ENCODE assay signal across 1 cellular context in genomic region chr19:57320180-57321084, GRCh38.
TF ChIP-seq lines count a peak whose summit lies in the region.

ZNF543 (plus strand) TSS chr19:57320472; CDS start chr19:57320854, 382 bp downstream.

TF ChIP-seq in K562, 482 proteins besides CTCF, POLR2A, EP300 and RAD21 (continued from another document and continues in another):
- TF ChIP-seq ZBTB40 (IDR thresholded peaks at IDR 0.05) (peak; percentile 92), ZBTB40 (CRISPR knock-in tag; IDR thresholded peaks at IDR 0.05) (no peak), ZNF445 (CRISPR knock-in tag; IDR thresholded peaks at IDR 0.05; ENCODE audit: low read depth) (no peak), CUX1 (CRISPR knock-in tag; IDR thresholded peaks at IDR 0.05) (no peak), XRCC4 (IDR thresholded peaks at IDR 0.05; ENCODE audit: extremely low read depth, insufficient read depth, insufficient read length) (no peak), AFF4 (CRISPR knock-in tag; IDR thresholded peaks at IDR 0.05) (no peak), FOXP4 (CRISPR knock-in tag; IDR thresholded peaks at IDR 0.05; ENCODE audit: borderline replicate concordance) (no peak), ZNF224 (CRISPR knock-in tag; IDR thresholded peaks at IDR 0.05) (no peak), FOXJ2 (tag; IDR thresholded peaks at IDR 0.05) (no peak), CSDE1 (IDR thresholded peaks at IDR 0.05) (peak in 1 of 2 experiments; percentile 34; a peak in 1 of 4 replicates), ZNF644 (tag; IDR thresholded peaks at IDR 0.05; ENCODE audit: low read depth) (no peak), MGA (IDR thresholded peaks at IDR 0.05) (peak; percentile 57), FIP1L1 (IDR thresholded peaks at IDR 0.05; ENCODE audit: low read depth, low read length, poor library complexity, severe bottlenecking) (peak; percentile 50), ZNF134 (CRISPR knock-in tag; conservative IDR thresholded peaks at IDR 0.05) (no peak)
